In genomic region chr20:44684047-44684965, GRCh38 we compare ENCODE assay signal across 17 cellular contexts. TPM values are rescaled to one million over a fixed set of nuclear protein-coding genes. Genes with fewer than 3 reads are reported as not detected.
A peak's percentile ranks its signal among the peaks of the same experiment; 100 is the strongest.
DNase-seq lines count a peak whose midpoint lies in the region; ATAC-seq, FAIRE-seq and TF ChIP-seq lines count a peak whose summit lies in the region.
"Had no signal": no experiment of that assay in that cellular context is flagged by ENCODE, and none has a peak within 500 bp of the region (broad histone marks: within the 10 kb centered on the region; RNA-seq: fewer than 3 reads in every experiment).

No MANE protein-coding gene starts in this region.

- peaks cover 0 to 4% (median 0%) of the 10 kb centered on the region in 7 donors for H3K9me3 Mint-ChIP-seq in naive B cell
- H3K9me3 Mint-ChIP-seq: activated CD4-positive, alpha-beta T cell treated with anti-CD3 and anti-CD28 coated beads, Interleukin-2, amount 10 ng/mL, durations not matched to agents 7 days and 5 days; activated T-cell treated with anti-CD3 and anti-CD28 coated beads, Interleukin-2, amount 50 U/mL, for 24 hours; CD8-positive, alpha-beta memory T cell; HFFc6 had no signal

- peaks cover 8% of the 10 kb centered on the region; the same call in 2 of the 3 replicates for H3K9me3 ChIP-seq in A549
- no peaks in the 10 kb centered on the region for H3K9me3 ChIP-seq in MM.1S (replicated peaks; ENCODE audit: insufficient read depth, low read length)
- H3K9me3 ChIP-seq: breast epithelium had no signal

- H3K36me3 ChIP-seq in MM.1S (replicated peaks; ENCODE audit: insufficient read depth, low read length) = no peaks in the 10 kb centered on the region
- H3K36me3 ChIP-seq: breast epithelium had no signal

- no peak for TF ChIP-seq RAD21 in A549 (conservative IDR thresholded peaks at IDR 0.05 in 1 of 2, IDR thresholded peaks at IDR 0.05 in 1 of 2)

- WGBS in A549 (ENCODE audit: missing lambda C conversion rate) = 76% methylated on average over 6 of the region's 6 CpGs

- ATAC-seq in A549 = peak; percentile 37; a peak in 5 of 6 replicates
- ATAC-seq in esophagus mucosa = peak; percentile 55
- ATAC-seq in naive B cell (ENCODE audit: low read depth in 2 of 2) = no peak

- DNase-seq in A549 (ENCODE audit: low read depth in 1 of 2, low spot score in 1 of 2) = peak in 1 of 2 experiments; percentile 35
- DNase-seq in MM.1S = no peak
- DNase-seq in naive B cell = no peak
- no peak for DNase-seq in dermis blood vessel endothelial cell
- no peak for DNase-seq in HK-2 (ENCODE audit: unreplicated experiment)
- DNase-seq in T-helper 9 cell = no peak
- DNase-seq in DMS 273 treated with DMSO at 0.1 percent for 48 hours (lab: John Stamatoyannopoulos, UW) = no peak

- no peaks in the 10 kb centered on the region for H3K36me3 Mint-ChIP-seq in naive B cell
- H3K36me3 Mint-ChIP-seq: activated naive CD8-positive, alpha-beta T cell; CD8-positive, alpha-beta memory T cell had no signal

- no peak overlapping the region for H2AFZ ChIP-seq in MM.1S (ENCODE audit: low read length)

- no peak for TF ChIP-seq EP300 in A549 (IDR thresholded peaks at IDR 0.05)

- H3K79me2 ChIP-seq in MM.1S (ENCODE audit: low read length) = no peaks in the 10 kb centered on the region

- H4K20me1 ChIP-seq in MM.1S (ENCODE audit: insufficient read depth, low read length) = no peaks in the 10 kb centered on the region

- no peak for TF ChIP-seq POLR2A in A549 (IDR thresholded peaks at IDR 0.05; ENCODE audit: low read length)

- TF ChIP-seq CTCF in A549 (IDR thresholded peaks at IDR 0.05) (no peak), MM.1S (IDR thresholded peaks at IDR 0.05; ENCODE audit: low read length) (no peak)

- H3K27ac ChIP-seq in A549 (peak overlapping the region; percentile 72 to 89), MM.1S (ENCODE audit: low read length) (no peak overlapping the region)
- H3K27ac ChIP-seq: breast epithelium had no signal

- H3K4me3 ChIP-seq in A549 (no peak overlapping the region), MM.1S (ENCODE audit: low read length) (no peak overlapping the region)
- H3K4me3 ChIP-seq: breast epithelium had no signal

- H3K9me2 ChIP-seq in MM.1S (replicated peaks; ENCODE audit: insufficient read depth, low read length) = no peaks in the 10 kb centered on the region

- POLR2A ChIA-PET in A549 (lab: Yijun Ruan, JAX) = interaction anchor here (0.6 to 1.2 kb wide), 2 partner anchors 47 to 49 kb away, joined by 3 to 5 read pairs; no protein-coding TSS in a partner anchor

- peaks cover 8 to 14% (median 13%) of the 10 kb centered on the region in 3 donors for H3K4me1 Mint-ChIP-seq in naive B cell

- CTCF ChIA-PET in A549 (lab: Yijun Ruan, JAX) = interaction anchor here (0.6 to 11.0 kb wide), 59 partner anchors 8 to 470 kb away, joined by 3 to 525 read pairs (median 4); partner anchors contain the start of genes ADA, CCN5, KCNK15 and TTPAL

- no peak for FAIRE-seq in A549 (lab: Jason Lieb, UNC)

- H3K4me1 ChIP-seq in A549 (peaks cover 19% of the 10 kb centered on the region), MM.1S (ENCODE audit: low read length) (no peaks in the 10 kb centered on the region)
- H3K4me1 ChIP-seq: breast epithelium had no signal

- peaks cover 27% of the 10 kb centered on the region for H3K27me3 ChIP-seq in MM.1S (replicated peaks; ENCODE audit: insufficient read depth, low read length)
- H3K27me3 ChIP-seq: breast epithelium had no signal

- H3F3A ChIP-seq in MM.1S (ENCODE audit: insufficient read depth, low read length) = no peaks in the 10 kb centered on the region

- H3K27ac Mint-ChIP-seq in naive B cell = peak overlapping the region in 4 of 6 donors; percentile 21 to 82 (median 49)
- H3K27ac Mint-ChIP-seq: activated naive CD8-positive, alpha-beta T cell; activated T-cell treated with anti-CD3 and anti-CD28 coated beads, Interleukin-2, amount 50 U/mL, for 24 hours; HFFc6 had no signal

- H3K4me3 Mint-ChIP-seq in naive B cell = peak overlapping the region in 2 of 8 donors; percentile 4 to 26
- H3K4me3 Mint-ChIP-seq: activated CD4-positive, alpha-beta T cell treated with anti-CD3 and anti-CD28 coated beads, Interleukin-2, amount 10 ng/mL, durations not matched to agents 7 days and 5 days; activated naive CD8-positive, alpha-beta T cell; activated T-cell treated with anti-CD3 and anti-CD28 coated beads, Interleukin-2, amount 50 U/mL, for 24 hours; CD8-positive, alpha-beta memory T cell; HFFc6 had no signal

- H3K27me3 Mint-ChIP-seq in naive B cell = peaks cover 0 to 5% (median 4%) of the 10 kb centered on the region in 3 donors
- H3K27me3 Mint-ChIP-seq: activated CD4-positive, alpha-beta T cell treated with anti-CD3 and anti-CD28 coated beads, Interleukin-2, amount 10 ng/mL, durations not matched to agents 7 days and 5 days; activated naive CD8-positive, alpha-beta T cell had no signal

- H3K9ac ChIP-seq in MM.1S (ENCODE audit: low read length) = no peak overlapping the region

- H3K4me2 ChIP-seq in A549 = peak overlapping the region; percentile 57
- peak overlapping the region; percentile 21; the same call in 1 of the 2 replicates for H3K4me2 ChIP-seq in MM.1S (ENCODE audit: low read depth, low read length)

TF ChIP-seq in A549, 52 proteins besides CTCF, POLR2A, EP300 and RAD21:
- TF ChIP-seq ZFP36 (IDR thresholded peaks at IDR 0.05; ENCODE audit: borderline replicate concordance, partially characterized antibody) (peak; percentile 44), RFX5 (IDR thresholded peaks at IDR 0.05) (no peak)

RNA-seq across cellular contexts. Expression of gene CCN5, which starts 30.9 kb away (rescaled TPM):
- polyA plus RNA-seq in A549 (2011; rRNA removed) = 9.9 and 10.1 TPM in 2 replicates
- polyA plus RNA-seq in A549 (2012; cell fraction: cytosol; rRNA removed) = 32.0 and 52.5 TPM in 2 replicates
- polyA plus RNA-seq in A549 (2012; cell fraction: nucleus; rRNA removed) = 59.4 and 69.8 TPM in 2 replicates
- polyA plus RNA-seq in A549 (2017; fragmentation: RNase III; extraction: RNeasy Plus Mini Kit Qiagen cat#74134 plus additional on column Dnase treatment) = 11.1 to 13.9 TPM (median 12.3 TPM) in 3 replicates
- 4.5 and 6.9 TPM in 2 replicates for polyA minus RNA-seq in A549 (2011; rRNA and poly(A)+ RNA removed)
- 1.9 TPM for total RNA-seq in esophagus mucosa
- not detected for polyA plus RNA-seq in naive B cell (ENCODE audit: low read depth in 6 of 6)
- total RNA-seq in dermis blood vessel endothelial cell = not detected in 2 replicates
- total RNA-seq: activated CD4-positive, alpha-beta T cell treated with anti-CD3 and anti-CD28 coated beads, Interleukin-2, amount 10 ng/mL, durations not matched to agents 7 days and 5 days; CD8-positive, alpha-beta memory T cell; skeletal muscle tissue had no signal
- polyA plus RNA-seq: CD8-positive, alpha-beta memory T cell; mammary epithelial cell; neural cell had no signal

RNA-seq across cellular contexts. Expression of gene ADA, which starts 32.8 kb away (rescaled TPM):
- polyA plus RNA-seq in A549 (2011; rRNA removed) = 46.7 and 48.1 TPM in 2 replicates
- 72.5 and 87.8 TPM in 2 replicates for polyA plus RNA-seq in A549 (2012; cell fraction: cytosol; rRNA removed)
- polyA plus RNA-seq in A549 (2012; cell fraction: nucleus; rRNA removed) = 107 and 110 TPM in 2 replicates
- polyA plus RNA-seq in A549 (2017; fragmentation: RNase III; extraction: RNeasy Plus Mini Kit Qiagen cat#74134 plus additional on column Dnase treatment) = 34.5 to 37.5 TPM (median 36.9 TPM) in 3 replicates
- polyA minus RNA-seq in A549 (2011; rRNA and poly(A)+ RNA removed) = 41.1 and 43.0 TPM in 2 replicates
- total RNA-seq in esophagus mucosa = 21.8 TPM
- 1 to 10 TPM; 1.7 to 7.6 (median 4.6) TPM for polyA plus RNA-seq in naive B cell (ENCODE audit: low read depth in 6 of 6)
- 15.3 and 19.1 TPM in 2 replicates for total RNA-seq in dermis blood vessel endothelial cell

Comparison
In these comparisons a context has a peak if more than half of its experiments do, and no peak if none do; other contexts are left out.
1. ATAC-seq: peak in A549 (2 of 2) and esophagus mucosa (single experiment); none in naive B cell (0 of 2).